ENCODE assay signal across 16 cellular contexts in the genomic region with DNA sequence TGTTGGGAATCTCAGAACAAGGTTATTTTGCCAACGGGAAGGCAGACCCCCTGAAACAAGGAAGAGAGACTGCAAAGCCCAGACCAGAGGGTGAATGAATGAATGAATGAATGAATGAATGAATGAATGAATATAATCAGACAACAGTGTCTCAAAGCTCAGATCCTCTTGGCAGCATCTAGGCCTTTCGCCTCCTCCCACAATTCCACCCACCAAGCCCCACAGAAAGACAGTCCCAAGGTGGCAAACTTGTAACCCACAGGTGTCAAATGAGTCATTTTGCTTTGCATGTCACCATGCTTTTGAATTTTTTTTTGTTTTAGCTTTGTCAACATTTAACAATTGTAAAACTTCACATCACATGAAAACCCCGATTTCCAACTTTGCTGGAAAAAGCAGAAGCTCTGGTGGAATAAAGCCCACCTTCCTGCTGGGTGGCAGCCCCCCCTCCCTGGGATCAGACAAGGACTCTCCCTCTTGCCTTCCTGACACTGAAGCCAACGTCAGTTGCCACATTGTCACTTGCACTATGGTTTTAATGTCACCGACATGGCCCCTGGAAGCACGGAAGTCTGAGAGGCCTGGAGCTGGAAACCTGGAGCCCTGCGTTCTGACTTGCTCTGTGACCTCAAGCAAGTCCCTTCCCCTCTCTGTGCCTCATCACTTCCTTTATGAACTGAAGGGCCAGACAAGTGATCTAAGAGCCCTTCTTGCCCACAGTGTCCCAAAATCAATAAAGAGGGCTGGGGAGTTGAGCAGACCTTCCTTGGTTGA.
DNase-seq lines count a peak whose midpoint lies in the region; ATAC-seq, FAIRE-seq and TF ChIP-seq lines count a peak whose summit lies in the region.
"Had no signal": no experiment of that assay in that cellular context is flagged by ENCODE, and none has a peak within 500 bp of the region (broad histone marks: within the 10 kb centered on the region; RNA-seq: fewer than 3 reads in every experiment).

No MANE protein-coding gene starts in this region.

- H3K4me3 Mint-ChIP-seq in activated naive CD4-positive, alpha-beta T cell treated with anti-CD3 and anti-CD28 coated beads for 36 hours = no peak overlapping the region
- no peak overlapping the region for H3K4me3 Mint-ChIP-seq in activated naive CD4-positive, alpha-beta T cell treated with anti-CD3 and anti-CD28 coated beads, Interleukin-2, amount 10 ng/mL, durations not matched to agents 7 days and 5 days
- H3K4me3 Mint-ChIP-seq in activated CD4-positive, alpha-beta T cell treated with anti-CD3 and anti-CD28 coated beads, Interleukin-2, amount 10 ng/mL, durations not matched to agents 7 days and 5 days = no peak overlapping the region
- H3K4me3 Mint-ChIP-seq: activated naive CD8-positive, alpha-beta T cell had no signal

- no peaks in the 10 kb centered on the region for H3K9me3 Mint-ChIP-seq in activated naive CD4-positive, alpha-beta T cell treated with anti-CD3 and anti-CD28 coated beads for 36 hours
- no peaks in the 10 kb centered on the region for H3K9me3 Mint-ChIP-seq in activated naive CD4-positive, alpha-beta T cell treated with anti-CD3 and anti-CD28 coated beads, Interleukin-2, amount 10 ng/mL, durations not matched to agents 7 days and 5 days
- H3K9me3 Mint-ChIP-seq in activated CD4-positive, alpha-beta T cell treated with anti-CD3 and anti-CD28 coated beads, Interleukin-2, amount 10 ng/mL, durations not matched to agents 7 days and 5 days = no peaks in the 10 kb centered on the region

- no peaks in the 10 kb centered on the region for H3K27me3 Mint-ChIP-seq in activated naive CD4-positive, alpha-beta T cell treated with anti-CD3 and anti-CD28 coated beads for 36 hours (ENCODE audit: low read depth)
- peaks cover 73% of the 10 kb centered on the region for H3K27me3 Mint-ChIP-seq in activated naive CD4-positive, alpha-beta T cell treated with anti-CD3 and anti-CD28 coated beads, Interleukin-2, amount 10 ng/mL, durations not matched to agents 7 days and 5 days
- peaks cover 12% of the 10 kb centered on the region for H3K27me3 Mint-ChIP-seq in activated CD4-positive, alpha-beta T cell treated with anti-CD3 and anti-CD28 coated beads, Interleukin-2, amount 10 ng/mL, durations not matched to agents 7 days and 5 days
- H3K27me3 Mint-ChIP-seq: activated naive CD8-positive, alpha-beta T cell had no signal

- H3K36me3 Mint-ChIP-seq in activated naive CD4-positive, alpha-beta T cell treated with anti-CD3 and anti-CD28 coated beads for 36 hours (ENCODE audit: low read depth) = no peaks in the 10 kb centered on the region
- no peaks in the 10 kb centered on the region for H3K36me3 Mint-ChIP-seq in activated naive CD4-positive, alpha-beta T cell treated with anti-CD3 and anti-CD28 coated beads, Interleukin-2, amount 10 ng/mL, durations not matched to agents 7 days and 5 days
- no peaks in the 10 kb centered on the region for H3K36me3 Mint-ChIP-seq in activated CD4-positive, alpha-beta T cell treated with anti-CD3 and anti-CD28 coated beads, Interleukin-2, amount 10 ng/mL, durations not matched to agents 7 days and 5 days (ENCODE audit: low read depth)
- H3K36me3 Mint-ChIP-seq: activated naive CD8-positive, alpha-beta T cell had no signal

- no peaks in the 10 kb centered on the region for H3K9me3 ChIP-seq in kidney (ENCODE audit: control insufficient read depth in 1 of 2, low read length in 2 of 2)
- H3K9me3 ChIP-seq: HAP-1, MG63, neutrophil had no signal

- H3K27ac ChIP-seq in kidney (ENCODE audit: low read depth in 2 of 2, low read length in 2 of 2) = no peak overlapping the region
- H3K27ac ChIP-seq: neutrophil had no signal

- CTCF ChIA-PET in activated naive CD4-positive, alpha-beta T cell treated with anti-CD3 and anti-CD28 coated beads for 36 hours (lab: Charles Lee) = interaction anchor here (0.6 to 1.6 kb wide), 4 partner anchors 27 to 1976 kb away, joined by 3 to 5 read pairs (median 4); no protein-coding TSS in a partner anchor
- CTCF ChIA-PET in activated naive CD4-positive, alpha-beta T cell treated with anti-CD3 and anti-CD28 coated beads, Interleukin-2, amount 10 ng/mL, durations not matched to agents 7 days and 5 days (lab: Charles Lee) = interaction anchor here (0.9 to 2.6 kb wide), 3 partner anchors 36 to 132 kb away, joined by 3 to 8 read pairs (median 4); no protein-coding TSS in a partner anchor
- CTCF ChIA-PET in activated CD4-positive, alpha-beta T cell treated with anti-CD3 and anti-CD28 coated beads, Interleukin-2, amount 10 ng/mL, durations not matched to agents 7 days and 5 days (lab: Charles Lee) = interaction anchor here (0.8 to 2.3 kb wide), 5 partner anchors 12 to 38 kb away, joined by 3 to 5 read pairs (median 3); no protein-coding TSS in a partner anchor

- H3K4me1 ChIP-seq in kidney (ENCODE audit: control insufficient read depth in 1 of 2, insufficient read depth in 1 of 2, low read depth in 1 of 2, low read length in 2 of 2) = no peaks in the 10 kb centered on the region
- H3K4me1 ChIP-seq: HAP-1 had no signal

- H3K27ac Mint-ChIP-seq in activated naive CD4-positive, alpha-beta T cell treated with anti-CD3 and anti-CD28 coated beads for 36 hours = no peak overlapping the region
- H3K27ac Mint-ChIP-seq in activated naive CD4-positive, alpha-beta T cell treated with anti-CD3 and anti-CD28 coated beads, Interleukin-2, amount 10 ng/mL, durations not matched to agents 7 days and 5 days = no peak overlapping the region
- H3K27ac Mint-ChIP-seq in activated CD4-positive, alpha-beta T cell treated with anti-CD3 and anti-CD28 coated beads, Interleukin-2, amount 10 ng/mL, durations not matched to agents 7 days and 5 days = peak overlapping the region; percentile 55
- H3K27ac Mint-ChIP-seq: activated naive CD8-positive, alpha-beta T cell had no signal

- FAIRE-seq in kidney (lab: Jason Lieb, UNC) = no peak

- no peak overlapping the region for H3K4me3 ChIP-seq in kidney (ENCODE audit: low read length in 2 of 2)
- H3K4me3 ChIP-seq: HAP-1, lung, MG63, skin epidermis had no signal

- peak; percentile 55 for DNase-seq in activated naive CD4-positive, alpha-beta T cell treated with anti-CD3 and anti-CD28 coated beads for 36 hours
- DNase-seq in activated naive CD4-positive, alpha-beta T cell treated with anti-CD3 and anti-CD28 coated beads, Interleukin-2, amount 10 ng/mL, durations not matched to agents 7 days and 5 days = no peak
- no peak for DNase-seq in activated CD4-positive, alpha-beta T cell treated with anti-CD3 and anti-CD28 coated beads, Interleukin-2, amount 10 ng/mL, durations not matched to agents 7 days and 5 days
- peak; percentile 15 for DNase-seq in kidney
- DNase-seq in stimulated activated naive CD8-positive, alpha-beta T cell treated with anti-CD3 and anti-CD28 coated beads, Interleukin-15, Interleukin-2, amounts not matched to agents 100 U/mL and 50 U/mL, for 24 hours = peak; percentile 41
- DNase-seq in inferior parietal cortex (ENCODE audit: extremely low spot score) = no peak
- no peak for DNase-seq in RKO (ENCODE audit: low spot score)
- DNase-seq in NCI-H2227 treated with DMSO at 0.1 percent for 48 hours (lab: John Stamatoyannopoulos, UW) = no peak
- DNase-seq: DMS153, MG63, NCI-H446 treated with DMSO at 0.1 percent for 48 hours had no signal

- no peak for TF ChIP-seq CTCF in kidney (IDR thresholded peaks at IDR 0.05; ENCODE audit: borderline replicate concordance, extremely low read depth, insufficient read depth)

- no peaks in the 10 kb centered on the region for H3K36me3 ChIP-seq in kidney (ENCODE audit: control insufficient read depth in 1 of 2, insufficient read depth in 2 of 2, low read length in 2 of 2)
- H3K36me3 ChIP-seq: HAP-1, MG63, neutrophil had no signal

- POLR2A ChIA-PET in activated CD4-positive, alpha-beta T cell treated with anti-CD3 and anti-CD28 coated beads, Interleukin-2, amount 10 ng/mL, durations not matched to agents 7 days and 5 days (lab: Charles Lee) = no interaction called here

- peaks cover 14% of the 10 kb centered on the region for H3K4me1 Mint-ChIP-seq in activated naive CD4-positive, alpha-beta T cell treated with anti-CD3 and anti-CD28 coated beads for 36 hours (ENCODE audit: low read depth)
- H3K4me1 Mint-ChIP-seq in activated naive CD4-positive, alpha-beta T cell treated with anti-CD3 and anti-CD28 coated beads, Interleukin-2, amount 10 ng/mL, durations not matched to agents 7 days and 5 days = peaks cover 4% of the 10 kb centered on the region
- peaks cover 18% of the 10 kb centered on the region for H3K4me1 Mint-ChIP-seq in activated CD4-positive, alpha-beta T cell treated with anti-CD3 and anti-CD28 coated beads, Interleukin-2, amount 10 ng/mL, durations not matched to agents 7 days and 5 days

- peak; percentile 68 for ATAC-seq in stimulated activated naive CD8-positive, alpha-beta T cell treated with anti-CD3 and anti-CD28 coated beads, Interleukin-15, Interleukin-2, amounts not matched to agents 100 U/mL and 50 U/mL, for 24 hours

- H3K9ac ChIP-seq in kidney (ENCODE audit: low read length in 2 of 2) = no peak overlapping the region

- intact Hi-C loops in activated naive CD4-positive, alpha-beta T cell treated with anti-CD3 and anti-CD28 coated beads for 36 hours (cut with micrococcal nuclease) = loop anchor here (10.0 kb wide), 1 partner anchor 140 kb away; no protein-coding TSS in a partner anchor
- intact Hi-C loops in kidney (cut with DNase I) = no loop called here

Comparison
In these comparisons a context has a peak if more than half of its experiments do, and no peak if none do; other contexts are left out.
1. DNase-seq: peak in activated naive CD4-positive, alpha-beta T cell treated with anti-CD3 and anti-CD28 coated beads for 36 hours (single experiment), kidney (single experiment) and stimulated activated naive CD8-positive, alpha-beta T cell treated with anti-CD3 and anti-CD28 coated beads, Interleukin-15, Interleukin-2, amounts not matched to agents 100 U/mL and 50 U/mL, for 24 hours (single experiment); none in activated naive CD4-positive, alpha-beta T cell treated with anti-CD3 and anti-CD28 coated beads, Interleukin-2, amount 10 ng/mL, durations not matched to agents 7 days and 5 days (single experiment), activated CD4-positive, alpha-beta T cell treated with anti-CD3 and anti-CD28 coated beads, Interleukin-2, amount 10 ng/mL, durations not matched to agents 7 days and 5 days (single experiment), inferior parietal cortex (single experiment), RKO (single experiment) and NCI-H2227 treated with DMSO at 0.1 percent for 48 hours (single experiment).